Comparison of ENCODE assay signal across 8 cellular contexts in genomic region chr1:36160949-36161485, GRCh38. TPM values are rescaled to one million over a fixed set of nuclear protein-coding genes. Genes with fewer than 3 reads are reported as not detected.
DNase-seq lines count a peak whose midpoint lies in the region; ATAC-seq and TF ChIP-seq lines count a peak whose summit lies in the region.

No MANE protein-coding gene starts in this region.

- WGBS in lower leg skin, 2 donors = 20% methylated on average over 12 of the region's 12 CpGs

- peaks cover 50 to 53% of the 10 kb centered on the region in 2 donors for H3K4me1 ChIP-seq in duodenal mucosa (ENCODE audit: control insufficient read depth in 1 of 2, insufficient read depth in 2 of 2, low read length in 2 of 2)

- H3K36me3 ChIP-seq in MG63 = peaks cover 53% of the 10 kb centered on the region
- peaks cover 0 to 3% of the 10 kb centered on the region in 2 donors for H3K36me3 ChIP-seq in duodenal mucosa (ENCODE audit: control insufficient read depth in 1 of 2, insufficient read depth in 2 of 2, low read length in 2 of 2)

- peak overlapping the region; percentile 85 for H3K27ac ChIP-seq in duodenal mucosa (ENCODE audit: low read depth, low read length)

- peak; percentile 88 for DNase-seq in GM12865 (ENCODE audit: low read depth)
- DNase-seq in MG63 = peak; percentile 81
- DNase-seq in activated CD4-positive, alpha-beta T cell treated with anti-CD3 and anti-CD28 coated beads for 48 hours = peak; percentile 86
- peak; percentile 49 to 93 for DNase-seq in lower leg skin (ENCODE audit: low spot score in 2 of 2)
- DNase-seq in stimulated activated CD8-positive, alpha-beta memory T cell treated with anti-CD3 and anti-CD28 coated beads, Interleukin-2, amount 100 ng/mL, for 48 hours (ENCODE audit: low read depth in 2 of 2) = peak; percentile 62 to 66

- peak; percentile 26 for TF ChIP-seq CTCF in GM12865 (IDR thresholded peaks at IDR 0.05; ENCODE audit: insufficient read depth, low read depth, low read length, missing control alignments)
- no peak for TF ChIP-seq CTCF in lower leg skin (IDR thresholded peaks at IDR 0.05)

- intact Hi-C loops in lower leg skin (cut with DNase I; ENCODE audit: low total_unique reads) = no loop called here

- peak overlapping the region; percentile 53 for H3K4me3 ChIP-seq in GM12865 (ENCODE audit: low read depth, low read length)
- H3K4me3 ChIP-seq in MG63 = peak overlapping the region; percentile 47
- H3K4me3 ChIP-seq in duodenal mucosa (ENCODE audit: low read depth in 1 of 2, low read length in 2 of 2) = peak overlapping the region; percentile 44 to 63
- no peak overlapping the region for H3K4me3 ChIP-seq in lower leg skin (ENCODE audit: low read depth, poor library complexity, severe bottlenecking)

- H3K9ac ChIP-seq in duodenal mucosa (ENCODE audit: low read depth in 1 of 2, low read length in 2 of 2) = peak overlapping the region; percentile 5 to 39

- H3K9me3 ChIP-seq in MG63 (no peaks in the 10 kb centered on the region), duodenal mucosa (ENCODE audit: control insufficient read depth in 1 of 2, low read length in 2 of 2) (no peaks in the 10 kb centered on the region)

- H3K27me3 ChIP-seq in MG63 (no peaks in the 10 kb centered on the region), duodenal mucosa (ENCODE audit: control insufficient read depth in 1 of 2, insufficient read depth in 2 of 2, low read length in 2 of 2) (no peaks in the 10 kb centered on the region)

- TF ChIP-seq POLR2A in lower leg skin (IDR thresholded peaks at IDR 0.05) = no peak

- ATAC-seq in GM18870 (IDR thresholded peaks at IDR 0.05; ENCODE audit: unreplicated experiment) (no peak), GM19455 (IDR thresholded peaks at IDR 0.05; ENCODE audit: unreplicated experiment) (no peak)

RNA-seq across cellular contexts. Expression of gene MAP7D1, which starts 5.1 kb away (rescaled TPM):
- total RNA-seq in MG63 (2014; rRNA removed; shearing (Covaris generic); ENCODE audit: low replicate concordance) = 104 and 154 TPM in 2 replicates
- 100 to 1,000 TPM; 115 to 171 (median 153) TPM for total RNA-seq in lower leg skin

RNA-seq across cellular contexts. Expression of gene TRAPPC3, which starts 11.7 kb away (rescaled TPM):
- total RNA-seq in MG63 (2014; rRNA removed; shearing (Covaris generic); ENCODE audit: low replicate concordance) = 158 and 194 TPM in 2 replicates
- 100 to 1,000 TPM in 2 of 4 donors, 10 to 100 TPM in 2; 78.3 to 113 (median 104) TPM for total RNA-seq in lower leg skin

RNA-seq across cellular contexts. Expression of gene COL8A2, which starts 36.0 kb away (rescaled TPM):
- total RNA-seq in MG63 (2014; rRNA removed; shearing (Covaris generic); ENCODE audit: low replicate concordance) = 0.99 and 1.4 TPM in 2 replicates
- total RNA-seq in lower leg skin = 1 to 10 TPM; 4.8 to 9.8 (median 7.6) TPM
